13 cellular contexts compared by ENCODE assay signal in the genomic region with DNA sequence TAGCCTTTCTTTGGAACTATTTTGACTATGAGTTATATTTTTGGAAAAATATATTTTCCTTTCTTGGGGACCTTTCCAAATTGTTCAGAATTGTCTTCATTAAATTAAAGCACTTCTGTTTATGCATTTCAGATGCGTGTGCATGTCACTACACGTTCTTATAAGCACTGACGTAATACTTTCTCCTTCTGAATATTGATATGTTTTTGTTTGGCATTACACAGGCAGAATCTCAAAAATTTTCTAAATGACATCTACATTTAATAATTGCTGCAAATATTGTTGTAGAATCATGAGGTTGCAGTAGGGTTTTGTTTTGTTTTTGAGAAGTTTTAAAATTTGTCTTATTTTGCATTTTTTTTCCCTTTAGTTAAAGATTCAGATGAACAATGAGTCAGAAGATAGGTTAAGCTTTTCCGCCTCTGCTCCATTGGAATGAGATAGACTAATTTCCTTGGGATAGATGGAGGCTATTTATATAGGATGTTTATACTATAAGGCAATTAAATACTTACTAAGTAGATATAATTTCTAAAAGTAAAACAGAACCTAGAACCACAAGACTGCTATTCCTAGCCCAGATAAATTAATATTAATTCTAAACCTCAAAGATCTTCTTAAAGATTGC.
A peak's percentile ranks its signal among the peaks of the same experiment; 100 is the strongest.
DNase-seq lines count a peak whose midpoint lies in the region; ATAC-seq, FAIRE-seq and TF ChIP-seq lines count a peak whose summit lies in the region.
"Had no signal": no experiment of that assay in that cellular context is flagged by ENCODE, and none has a peak within 500 bp of the region (broad histone marks: within the 10 kb centered on the region; RNA-seq: fewer than 3 reads in every experiment).

No MANE protein-coding gene starts in this region.

- H4K20me1 ChIP-seq in neural progenitor cell (ENCODE audit: low read depth), result no peaks in the 10 kb centered on the region

- no peak for TF ChIP-seq POLR2A in A549 (IDR thresholded peaks at IDR 0.05; ENCODE audit: low read length)

- WGBS in A549 (ENCODE audit: missing lambda C conversion rate), result 59% methylated on average over 4 of the region's 4 CpGs

- POLR2A ChIA-PET in A549 (lab: Yijun Ruan, JAX), result no interaction called here

- H3K9me3 ChIP-seq in A549 (no peaks in the 10 kb centered on the region), neural progenitor cell (ENCODE audit: low read depth) (no peaks in the 10 kb centered on the region)
- H3K9me3 ChIP-seq: body of pancreas, esophagus squamous epithelium had no signal

- CTCF ChIA-PET in A549 (lab: Yijun Ruan, JAX), result no interaction called here

- no peaks in the 10 kb centered on the region for H3K79me2 ChIP-seq in neural progenitor cell (ENCODE audit: low read depth)

- TF ChIP-seq CTCF in A549 (IDR thresholded peaks at IDR 0.05), result no peak
- no peak for TF ChIP-seq CTCF in bronchial epithelial cell (IDR thresholded peaks at IDR 0.05; ENCODE audit: insufficient read depth, low read length, severe bottlenecking)
- TF ChIP-seq CTCF in neural progenitor cell (IDR thresholded peaks at IDR 0.05), result no peak

- no peak overlapping the region for H2AFZ ChIP-seq in neural progenitor cell (replicated peaks)

- TF ChIP-seq EP300 in A549 (IDR thresholded peaks at IDR 0.05), result no peak

- peaks cover 1% of the 10 kb centered on the region for H3K36me3 ChIP-seq in bronchial epithelial cell (ENCODE audit: control insufficient read depth, insufficient read depth, low read length)
- no peaks in the 10 kb centered on the region for H3K36me3 ChIP-seq in neural progenitor cell

- no peak for DNase-seq in A549 (ENCODE audit: low read depth in 1 of 2, low spot score in 1 of 2)
- peak; percentile 69 for DNase-seq in HCEC 1CT
- peak; percentile 78 for DNase-seq in bronchial epithelial cell (ENCODE audit: low read depth)
- no peak for DNase-seq in neural progenitor cell (ENCODE audit: low spot score)
- DNase-seq in H4 (ENCODE audit: low spot score), result no peak
- DNase-seq: body of pancreas, esophagus squamous epithelium, NCI-H345 had no signal

- peaks cover 70% of the 10 kb centered on the region for H3K4me1 ChIP-seq in A549
- peaks cover 43% of the 10 kb centered on the region for H3K4me1 ChIP-seq in neural progenitor cell

- FAIRE-seq in A549 (lab: Jason Lieb, UNC), result no peak
- no peak for FAIRE-seq in bronchial epithelial cell (lab: Jason Lieb, UNC)

- no peaks in the 10 kb centered on the region for H3K9me3 Mint-ChIP-seq in neural progenitor cell

- peaks cover 10% of the 10 kb centered on the region for H3F3A ChIP-seq in neural progenitor cell (ENCODE audit: low read depth)

- H3K27me3 ChIP-seq in bronchial epithelial cell (ENCODE audit: control insufficient read depth, insufficient read depth, low read length) (no peaks in the 10 kb centered on the region), neural progenitor cell (no peaks in the 10 kb centered on the region)
- H3K27me3 ChIP-seq: body of pancreas, esophagus squamous epithelium had no signal

- H3K36me3 Mint-ChIP-seq in neural progenitor cell, result no peaks in the 10 kb centered on the region

- H3K27me3 Mint-ChIP-seq in neural progenitor cell (ENCODE audit: insufficient read depth, low read depth), result no peaks in the 10 kb centered on the region

- no peak overlapping the region for H3K27ac Mint-ChIP-seq in neural progenitor cell

- TF ChIP-seq RAD21 in A549 (conservative IDR thresholded peaks at IDR 0.05 in 1 of 2, IDR thresholded peaks at IDR 0.05 in 1 of 2), result no peak

- H3K27ac ChIP-seq in A549, result peak overlapping the region in 1 of 2 experiments; percentile 79; a peak in 2 of 6 replicates
- peak overlapping the region; percentile 69 for H3K27ac ChIP-seq in neural progenitor cell
- H3K27ac ChIP-seq: RWPE1 had no signal

- H3K9ac ChIP-seq in neural progenitor cell, result no peak overlapping the region

- no peak for ATAC-seq in A549
- no peak for ATAC-seq in GM18868 (IDR thresholded peaks at IDR 0.05; ENCODE audit: unreplicated experiment)
- ATAC-seq in HG02970 (IDR thresholded peaks at IDR 0.05; ENCODE audit: low FRiP score, unreplicated experiment), result no peak
- no peak for ATAC-seq in GM19351 (IDR thresholded peaks at IDR 0.05; ENCODE audit: unreplicated experiment)
- ATAC-seq: body of pancreas had no signal

- H3K4me1 Mint-ChIP-seq in neural progenitor cell, result peaks cover 16% of the 10 kb centered on the region

- H3K4me2 ChIP-seq in A549, result peak overlapping the region; percentile 92
- peak overlapping the region; percentile 67 for H3K4me2 ChIP-seq in neural progenitor cell

- H3K4me3 Mint-ChIP-seq in neural progenitor cell, result no peak overlapping the region

- H3K4me3 ChIP-seq in A549 (no peak overlapping the region), bronchial epithelial cell (ENCODE audit: low read depth, low read length) (no peak overlapping the region), neural progenitor cell (no peak overlapping the region)
- H3K4me3 ChIP-seq: body of pancreas, esophagus squamous epithelium, skin epidermis had no signal

TF ChIP-seq in A549, 52 proteins besides CTCF, POLR2A, EP300 and RAD21:
- TF ChIP-seq HEYL (CRISPR knock-in tag; IDR thresholded peaks at IDR 0.05) (no peak), EHMT2 (IDR thresholded peaks at IDR 0.05; ENCODE audit: low read depth) (no peak), ZSCAN20 (CRISPR knock-in tag; IDR thresholded peaks at IDR 0.05) (0 out of 2 replicates have a peak, but pooled peaks have one; percentile 25)

Comparison
In these comparisons a context has a peak if more than half of its experiments do, and no peak if none do; other contexts are left out.
1. DNase-seq: peak in HCEC 1CT (single experiment) and bronchial epithelial cell (single experiment); none in A549 (0 of 2), neural progenitor cell (single experiment) and H4 (single experiment).